Comparison of ENCODE assay signal across 8 cellular contexts in genomic region chr19:11096210-11096841, GRCh38. TPM values are rescaled to one million over a fixed set of nuclear protein-coding genes. Genes with fewer than 3 reads are reported as not detected.
A peak's percentile ranks its signal among the peaks of the same experiment; 100 is the strongest.
DNase-seq lines count a peak whose midpoint lies in the region; ATAC-seq and TF ChIP-seq lines count a peak whose summit lies in the region.

No MANE protein-coding gene starts in this region.

- H3K4me1 Mint-ChIP-seq in activated CD4-positive, alpha-beta T cell treated with anti-CD3 and anti-CD28 coated beads for 36 hours, result peaks cover 55% of the 10 kb centered on the region
- H3K4me1 Mint-ChIP-seq in activated T-helper 1 cell treated with anti-CD3 and anti-CD28 coated beads, Interleukin-12 subunit alpha, Interleukin-12 subunit beta, Interleukin-2, Interleukin-4 antibody, amounts not matched to agents 30 ng/mL and 10 ng/mL and 1 ng/mL, durations not matched to agents 14 hours and 24 hours and 36 hours (ENCODE audit: low read depth), result peaks cover 61% of the 10 kb centered on the region

- H3K27me3 ChIP-seq in gastroesophageal sphincter, result no peaks in the 10 kb centered on the region

- CTCF ChIA-PET in activated CD4-positive, alpha-beta T cell treated with anti-CD3 and anti-CD28 coated beads for 36 hours (lab: Charles Lee), result interaction anchor here (1.1 to 1.4 kb wide), 2 partner anchors 30 to 61 kb away, joined by 3 to 4 read pairs; no protein-coding TSS in a partner anchor

- no peaks in the 10 kb centered on the region for H3K27me3 Mint-ChIP-seq in activated CD4-positive, alpha-beta T cell treated with anti-CD3 and anti-CD28 coated beads for 36 hours
- H3K27me3 Mint-ChIP-seq in activated T-helper 1 cell treated with anti-CD3 and anti-CD28 coated beads, Interleukin-12 subunit alpha, Interleukin-12 subunit beta, Interleukin-2, Interleukin-4 antibody, amounts not matched to agents 30 ng/mL and 10 ng/mL and 1 ng/mL, durations not matched to agents 14 hours and 24 hours and 36 hours (ENCODE audit: insufficient read depth), result no peaks in the 10 kb centered on the region

- TF ChIP-seq EP300 in gastroesophageal sphincter (IDR thresholded peaks at IDR 0.05), result no peak

- TF ChIP-seq CTCF in gastroesophageal sphincter (IDR thresholded peaks at IDR 0.05), result no peak

- 40 to 67% methylated on average over 6 to 10 of the region's 10 CpGs for WGBS in gastroesophageal sphincter (ENCODE audit: low coverage in 1 of 2), 2 donors

- peak overlapping the region; percentile 96 for H3K27ac Mint-ChIP-seq in activated CD4-positive, alpha-beta T cell treated with anti-CD3 and anti-CD28 coated beads for 36 hours
- H3K27ac Mint-ChIP-seq in activated T-helper 1 cell treated with anti-CD3 and anti-CD28 coated beads, Interleukin-12 subunit alpha, Interleukin-12 subunit beta, Interleukin-2, Interleukin-4 antibody, amounts not matched to agents 30 ng/mL and 10 ng/mL and 1 ng/mL, durations not matched to agents 14 hours and 24 hours and 36 hours, result peak overlapping the region; percentile 97

- H3K9me3 Mint-ChIP-seq in activated CD4-positive, alpha-beta T cell treated with anti-CD3 and anti-CD28 coated beads for 36 hours (ENCODE audit: low read depth), result peaks cover 2% of the 10 kb centered on the region
- H3K9me3 Mint-ChIP-seq in activated T-helper 1 cell treated with anti-CD3 and anti-CD28 coated beads, Interleukin-12 subunit alpha, Interleukin-12 subunit beta, Interleukin-2, Interleukin-4 antibody, amounts not matched to agents 30 ng/mL and 10 ng/mL and 1 ng/mL, durations not matched to agents 14 hours and 24 hours and 36 hours, result peaks cover 4% of the 10 kb centered on the region

- H3K36me3 ChIP-seq in gastroesophageal sphincter, result peaks cover 0 to 13% of the 10 kb centered on the region in 2 donors

- peaks cover 78% of the 10 kb centered on the region for H3K36me3 Mint-ChIP-seq in activated CD4-positive, alpha-beta T cell treated with anti-CD3 and anti-CD28 coated beads for 36 hours (ENCODE audit: low read depth)
- H3K36me3 Mint-ChIP-seq in activated T-helper 1 cell treated with anti-CD3 and anti-CD28 coated beads, Interleukin-12 subunit alpha, Interleukin-12 subunit beta, Interleukin-2, Interleukin-4 antibody, amounts not matched to agents 30 ng/mL and 10 ng/mL and 1 ng/mL, durations not matched to agents 14 hours and 24 hours and 36 hours (ENCODE audit: low read depth), result peaks cover 53% of the 10 kb centered on the region

- intact Hi-C loops in activated CD4-positive, alpha-beta T cell treated with anti-CD3 and anti-CD28 coated beads for 36 hours (cut with DNase I, micrococcal nuclease), result loop anchor here in 1 of 2 experiments (10.0 kb wide), 2 partner anchors 692 to 992 kb away; partner anchors contain the start of genes ANGPTL6, CDC37 and PPAN
- intact Hi-C loops in activated T-helper 1 cell treated with anti-CD3 and anti-CD28 coated beads, Interleukin-12 subunit alpha, Interleukin-12 subunit beta, Interleukin-2, Interleukin-4 antibody, amounts not matched to agents 30 ng/mL and 10 ng/mL and 1 ng/mL, durations not matched to agents 14 hours and 24 hours and 36 hours (cut with micrococcal nuclease), result loop anchor here (1.0 to 10.0 kb wide), 6 partner anchors 8 to 1638 kb away; partner anchors contain the start of genes ANGPTL6, CDC37, CDKN2D and DNM2

- H3K9me3 ChIP-seq in gastroesophageal sphincter, result peaks cover 0 to 4% (median 0%) of the 10 kb centered on the region in 3 donors

- peaks cover 0 to 70% (median 10%) of the 10 kb centered on the region in 3 donors for H3K4me1 ChIP-seq in gastroesophageal sphincter

- peak overlapping the region; percentile 53 for H3K4me3 Mint-ChIP-seq in activated CD4-positive, alpha-beta T cell treated with anti-CD3 and anti-CD28 coated beads for 36 hours
- peak overlapping the region; percentile 81 for H3K4me3 Mint-ChIP-seq in activated T-helper 1 cell treated with anti-CD3 and anti-CD28 coated beads, Interleukin-12 subunit alpha, Interleukin-12 subunit beta, Interleukin-2, Interleukin-4 antibody, amounts not matched to agents 30 ng/mL and 10 ng/mL and 1 ng/mL, durations not matched to agents 14 hours and 24 hours and 36 hours

- DNase-seq in activated CD4-positive, alpha-beta T cell treated with anti-CD3 and anti-CD28 coated beads for 36 hours, result peak; percentile 62
- DNase-seq in activated CD4-positive, alpha-beta T cell treated with anti-CD3 and anti-CD28 coated beads, Interleukin-2, amount 50 U/mL, for 1 hour, result no peak
- DNase-seq in activated T-helper 1 cell treated with anti-CD3 and anti-CD28 coated beads, Interleukin-12 subunit alpha, Interleukin-12 subunit beta, Interleukin-2, Interleukin-4 antibody, amounts not matched to agents 30 ng/mL and 10 ng/mL and 1 ng/mL, durations not matched to agents 14 hours and 24 hours and 36 hours (ENCODE audit: low spot score), result peak; percentile 42
- DNase-seq in stimulated activated CD4-positive, alpha-beta T cell treated with anti-CD3 and anti-CD28 coated beads, Interleukin-2, amount 100 ng/mL, for 24 hours, result peak; percentile 30 to 39
- DNase-seq in occipital lobe (lab: John Stamatoyannopoulos, UW), result no peak

- no peak for TF ChIP-seq POLR2A in gastroesophageal sphincter (IDR thresholded peaks at IDR 0.05)

- H3K4me3 ChIP-seq in gastroesophageal sphincter, result no peak overlapping the region

- POLR2A ChIA-PET in activated CD4-positive, alpha-beta T cell treated with anti-CD3 and anti-CD28 coated beads for 36 hours (lab: Charles Lee), result interaction anchor here (0.6 to 2.0 kb wide), 3 partner anchors 13 to 387 kb away, joined by 3 to 6 read pairs (median 5); no protein-coding TSS in a partner anchor

- ATAC-seq in activated CD4-positive, alpha-beta T cell treated with anti-CD3 and anti-CD28 coated beads for 36 hours, result peak; percentile 57
- peak; percentile 43 for ATAC-seq in HG03460 (IDR thresholded peaks at IDR 0.05; ENCODE audit: unreplicated experiment)
- ATAC-seq in gastroesophageal sphincter, result peak; percentile 56
- ATAC-seq in HG02763 (IDR thresholded peaks at IDR 0.05; ENCODE audit: unreplicated experiment), result no peak

- H3K27ac ChIP-seq in gastroesophageal sphincter, result peak overlapping the region; percentile 10 to 98 (median 84)

RNA-seq across cellular contexts. Expression of gene LDLR, which starts 7.1 kb away (rescaled TPM):
- total RNA-seq in activated CD4-positive, alpha-beta T cell treated with anti-CD3 and anti-CD28 coated beads for 36 hours, result 10 to 100 TPM; 73.0 to 73.8 TPM
- total RNA-seq in activated T-helper 1 cell treated with anti-CD3 and anti-CD28 coated beads, Interleukin-12 subunit alpha, Interleukin-12 subunit beta, Interleukin-2, Interleukin-4 antibody, amounts not matched to agents 30 ng/mL and 10 ng/mL and 1 ng/mL, durations not matched to agents 14 hours and 24 hours and 36 hours, result 115 and 117 TPM in 2 replicates
- total RNA-seq in gastroesophageal sphincter, result 10 to 100 TPM; 14.9 to 68.1 (median 32.6) TPM
- 19.5 TPM for total RNA-seq in occipital lobe

RNA-seq across cellular contexts. Expression of gene SPC24, which starts 59.3 kb away (rescaled TPM):
- 10 to 100 TPM; 59.6 to 72.2 TPM for total RNA-seq in activated CD4-positive, alpha-beta T cell treated with anti-CD3 and anti-CD28 coated beads for 36 hours
- 30.3 and 30.4 TPM in 2 replicates for total RNA-seq in activated T-helper 1 cell treated with anti-CD3 and anti-CD28 coated beads, Interleukin-12 subunit alpha, Interleukin-12 subunit beta, Interleukin-2, Interleukin-4 antibody, amounts not matched to agents 30 ng/mL and 10 ng/mL and 1 ng/mL, durations not matched to agents 14 hours and 24 hours and 36 hours
- 1 to 10 TPM; 4.2 to 6.8 (median 5.7) TPM for total RNA-seq in gastroesophageal sphincter
- total RNA-seq in occipital lobe, result 6.4 TPM

Comparison
In these comparisons a context has a peak if more than half of its experiments do, and no peak if none do; other contexts are left out.
1. DNase-seq: peak in activated CD4-positive, alpha-beta T cell treated with anti-CD3 and anti-CD28 coated beads for 36 hours (single experiment), activated T-helper 1 cell treated with anti-CD3 and anti-CD28 coated beads, Interleukin-12 subunit alpha, Interleukin-12 subunit beta, Interleukin-2, Interleukin-4 antibody, amounts not matched to agents 30 ng/mL and 10 ng/mL and 1 ng/mL, durations not matched to agents 14 hours and 24 hours and 36 hours (single experiment) and stimulated activated CD4-positive, alpha-beta T cell treated with anti-CD3 and anti-CD28 coated beads, Interleukin-2, amount 100 ng/mL, for 24 hours (2 of 2); none in activated CD4-positive, alpha-beta T cell treated with anti-CD3 and anti-CD28 coated beads, Interleukin-2, amount 50 U/mL, for 1 hour (single experiment) and occipital lobe (single experiment).